In genomic region chr9:81646337-81646736, GRCh38 we compare ENCODE assay signal across 34 cellular contexts. TPM values are rescaled to one million over a fixed set of nuclear protein-coding genes. Genes with fewer than 3 reads are reported as not detected.
"Had no signal": no experiment of that assay in that cellular context is flagged by ENCODE, and none has a peak within 500 bp of the region (broad histone marks: within the 10 kb centered on the region; RNA-seq: fewer than 3 reads in every experiment).

No MANE protein-coding gene starts in this region.

- H3K36me3 ChIP-seq: adrenal gland, breast epithelium had no signal

- FAIRE-seq: astrocyte had no signal

- H3K4me1 ChIP-seq: adrenal gland, breast epithelium had no signal

- H3K36me3 Mint-ChIP-seq: activated CD4-positive, alpha-beta memory T cell treated with anti-CD3 and anti-CD28 coated beads for 36 hours had no signal

- H3K4me3 ChIP-seq: adrenal gland, body of pancreas, breast epithelium, SJCRH30, SK-N-MC had no signal

- H3K9me3 ChIP-seq: adrenal gland, body of pancreas, breast epithelium had no signal

- H3K27me3 Mint-ChIP-seq: activated B cell treated with CpG ODN at 0.5 μM for 24 hours; activated CD4-positive, alpha-beta memory T cell treated with anti-CD3 and anti-CD28 coated beads for 36 hours had no signal

- H3K9me3 Mint-ChIP-seq: activated B cell treated with CpG ODN at 0.5 μM for 24 hours; activated CD4-positive, alpha-beta memory T cell treated with anti-CD3 and anti-CD28 coated beads for 36 hours; activated naive CD4-positive, alpha-beta T cell treated with anti-CD3 and anti-CD28 coated beads for 36 hours; activated naive CD4-positive, alpha-beta T cell treated with anti-CD3 and anti-CD28 coated beads, Interleukin-2, amount 50 U/mL, for 72 hours; activated T-helper 1 cell treated with anti-CD3 and anti-CD28 coated beads, Interleukin-12 subunit alpha, Interleukin-12 subunit beta, Interleukin-2, Interleukin-4 antibody, amounts not matched to agents 30 ng/mL and 10 ng/mL and 1 ng/mL, durations not matched to agents 14 hours and 24 hours and 36 hours; T-helper 1 cell treated with Interleukin-12 subunit alpha and Interleukin-12 subunit beta and Interleukin-4 antibody, amounts not matched to agents 30 μg/mL and 1 μg/mL, for 36 hours; T-helper 2 cell treated with Interferon-gamma antibody and Interleukin-4, amounts not matched to agents 5 μg/mL and 100 μg/mL, for 36 hours had no signal

- ATAC-seq: activated naive CD4-positive, alpha-beta T cell treated with anti-CD3 and anti-CD28 coated beads, Interleukin-2, amount 50 U/mL, for 72 hours; activated T-cell treated with anti-CD3 and anti-CD28 coated beads, Interleukin-2, amount 50 U/mL, for 4 hours; body of pancreas; Panc1 had no signal

- DNase-seq: activated B cell treated with CpG ODN at 0.5 μM for 24 hours; activated CD4-positive, alpha-beta memory T cell treated with anti-CD3 and anti-CD28 coated beads for 36 hours; activated CD4-positive, alpha-beta T cell treated with anti-CD3 and anti-CD28 coated beads for 4 hours; activated CD4-positive, alpha-beta T cell treated with anti-CD3 and anti-CD28 coated beads, Interleukin-2, amount 50 U/mL, for 1 hour; activated CD4-positive, CD25-positive, alpha-beta regulatory T cell treated with anti-CD3 and anti-CD28 coated beads, Interleukin-2, amount 50 U/mL, for 72 hours; activated CD8-positive, alpha-beta memory T cell treated with anti-CD3 and anti-CD28 coated beads, Interleukin-2, amount 50 U/mL, for 4 hours; activated gamma-delta T cell treated with Interleukin-2 at 50 U/mL for 16 hours; activated naive CD4-positive, alpha-beta T cell treated with anti-CD3 and anti-CD28 coated beads for 36 hours; activated T-cell treated with anti-CD3 and anti-CD28 coated beads for 4 hours; activated T-cell treated with anti-CD3 and anti-CD28 coated beads, Interleukin-2, amount 50 U/mL, for 4 hours; adrenal gland; body of pancreas; NCI-H1092 treated with DMSO at 0.1 percent for 48 hours; NCI-H1417; NCI-H146; NCI-H187; NCI-H2029 treated with DMSO at 0.1 percent for 48 hours; NCI-H2107; NCI-H2171; NCI-H2227 treated with DMSO at 0.1 percent for 48 hours; NCI-H446; NCI-H510A treated with DMSO at 0.1 percent for 48 hours; NCI-H526 treated with DMSO at 0.1 percent for 48 hours; NCI-H774; SHP77; SJCRH30 had no signal

- H3K4me3 Mint-ChIP-seq: activated B cell treated with CpG ODN at 0.5 μM for 24 hours; activated CD4-positive, alpha-beta memory T cell treated with anti-CD3 and anti-CD28 coated beads for 36 hours; activated naive CD4-positive, alpha-beta T cell treated with anti-CD3 and anti-CD28 coated beads for 36 hours; activated T-cell treated with anti-CD3 and anti-CD28 coated beads, Interleukin-2, amount 50 U/mL, for 4 hours; activated T-helper 1 cell treated with anti-CD3 and anti-CD28 coated beads, Interleukin-12 subunit alpha, Interleukin-12 subunit beta, Interleukin-2, Interleukin-4 antibody, amounts not matched to agents 30 ng/mL and 10 ng/mL and 1 ng/mL, durations not matched to agents 14 hours and 24 hours and 36 hours; T-helper 1 cell treated with Interleukin-12 subunit alpha and Interleukin-12 subunit beta and Interleukin-4 antibody, amounts not matched to agents 30 μg/mL and 1 μg/mL, for 36 hours; T-helper 2 cell treated with Interferon-gamma antibody and Interleukin-4, amounts not matched to agents 5 μg/mL and 100 μg/mL, for 36 hours had no signal

- H3K27ac ChIP-seq: adrenal gland, body of pancreas, breast epithelium, SJCRH30, SK-N-MC had no signal

- H3K27me3 ChIP-seq: adrenal gland, body of pancreas, breast epithelium, SJCRH30 had no signal

- H3K27ac Mint-ChIP-seq: activated B cell treated with CpG ODN at 0.5 μM for 24 hours; activated CD4-positive, alpha-beta memory T cell treated with anti-CD3 and anti-CD28 coated beads for 36 hours; activated naive CD4-positive, alpha-beta T cell treated with anti-CD3 and anti-CD28 coated beads for 36 hours; activated naive CD4-positive, alpha-beta T cell treated with anti-CD3 and anti-CD28 coated beads, Interleukin-2, amount 50 U/mL, for 72 hours; activated T-helper 1 cell treated with anti-CD3 and anti-CD28 coated beads, Interleukin-12 subunit alpha, Interleukin-12 subunit beta, Interleukin-2, Interleukin-4 antibody, amounts not matched to agents 30 ng/mL and 10 ng/mL and 1 ng/mL, durations not matched to agents 14 hours and 24 hours and 36 hours; T-helper 1 cell treated with Interleukin-12 subunit alpha and Interleukin-12 subunit beta and Interleukin-4 antibody, amounts not matched to agents 30 μg/mL and 1 μg/mL, for 36 hours; T-helper 2 cell treated with Interferon-gamma antibody and Interleukin-4, amounts not matched to agents 5 μg/mL and 100 μg/mL, for 36 hours had no signal

RNA-seq across cellular contexts. Expression of gene TLE1, which starts 43.0 kb away (rescaled TPM):
- total RNA-seq: activated T-helper 1 cell treated with anti-CD3 and anti-CD28 coated beads, Interleukin-12 subunit alpha, Interleukin-12 subunit beta, Interleukin-2, Interleukin-4 antibody, amounts not matched to agents 30 ng/mL and 10 ng/mL and 1 ng/mL, durations not matched to agents 14 hours and 24 hours and 36 hours had no signal
